ENCODE assay signal across 24 cellular contexts in genomic region chr17:1529863-1530262, GRCh38. TPM values are rescaled to one million over a fixed set of nuclear protein-coding genes. Genes with fewer than 3 reads are reported as not detected.
DNase-seq lines count a peak whose midpoint lies in the region; ATAC-seq, FAIRE-seq and TF ChIP-seq lines count a peak whose summit lies in the region.
"Had no signal": no experiment of that assay in that cellular context is flagged by ENCODE, and none has a peak within 500 bp of the region (broad histone marks: within the 10 kb centered on the region; RNA-seq: fewer than 3 reads in every experiment).

No MANE protein-coding gene starts in this region.

- TF ChIP-seq POLR2A in GM12878 (IDR thresholded peaks at IDR 0.05; ENCODE audit: low read depth, low read length), result no peak

- no peak for DNase-seq in activated CD4-positive, alpha-beta T cell treated with anti-CD3 and anti-CD28 coated beads for 36 hours
- DNase-seq in activated CD4-positive, alpha-beta T cell treated with anti-CD3 and anti-CD28 coated beads, Interleukin-2, amount 50 U/mL, for 1 hour, result no peak
- peak; percentile 17 for DNase-seq in BJ (ENCODE audit: low read depth)
- peak; percentile 17 for DNase-seq in NAMALWA (ENCODE audit: low spot score)
- DNase-seq in GM12878 (ENCODE audit: low read depth, low spot score), result no peak
- DNase-seq in NCI-H2196 treated with DMSO at 0.1 percent for 48 hours (lab: John Stamatoyannopoulos, UW; ENCODE audit: unreplicated experiment), result no peak
- no peak for DNase-seq in NCI-H345 treated with DMSO at 0.1 percent for 48 hours (lab: John Stamatoyannopoulos, UW; ENCODE audit: unreplicated experiment)
- no peak for DNase-seq in stimulated activated CD4-positive, alpha-beta T cell treated with anti-CD3 and anti-CD28 coated beads, Interleukin-15, amount 100 ng/mL, for 24 hours
- DNase-seq: activated CD4-positive, alpha-beta T cell treated with anti-CD3 and anti-CD28 coated beads, Interleukin-2, amount 10 ng/mL, durations not matched to agents 24 days and 14 days; activated CD8-positive, alpha-beta memory T cell treated with anti-CD3 and anti-CD28 coated beads, Interleukin-2, amount 50 U/mL, for 4 hours; activated gamma-delta T cell; Caco-2; cortex of kidney; left ventricle myocardium superior; midbrain; natural killer cell; NCI-H2081; NCI-H524; NK-92 treated with Interleukin-12 subunit alpha and Interleukin-12 subunit beta, amount 100 ng/mL, for 24 hours; T-helper 2 cell; upper lobe of right lung had no signal

- no peaks in the 10 kb centered on the region for H3K27me3 ChIP-seq in BJ (ENCODE audit: control insufficient read depth, insufficient read depth, low read length)
- no peaks in the 10 kb centered on the region for H3K27me3 ChIP-seq in GM12878 (replicated peaks in 1 of 2; ENCODE audit: control insufficient read depth in 2 of 2, insufficient read depth in 2 of 2, low read length in 1 of 2)
- H3K27me3 ChIP-seq: upper lobe of right lung had no signal

- no peaks in the 10 kb centered on the region for H3K9me3 Mint-ChIP-seq in activated CD4-positive, alpha-beta T cell treated with anti-CD3 and anti-CD28 coated beads for 36 hours (ENCODE audit: low read depth)
- H3K9me3 Mint-ChIP-seq: activated CD4-positive, alpha-beta T cell treated with anti-CD3 and anti-CD28 coated beads, Interleukin-2, amount 10 ng/mL, durations not matched to agents 24 days and 14 days; natural killer cell had no signal

- no peak for FAIRE-seq in GM12878 (lab: Jason Lieb, UNC)
- FAIRE-seq: A204.1, GM12892 had no signal

- TF ChIP-seq EP300 in GM12878 (IDR thresholded peaks at IDR 0.05; ENCODE audit: borderline replicate concordance in 1 of 2, control insufficient read depth in 1 of 2, low read depth in 2 of 2, low read length in 2 of 2), result no peak

- H3K9ac ChIP-seq in GM12878 (ENCODE audit: control insufficient read depth, insufficient read depth, low read length), result no peak overlapping the region

- CTCF ChIA-PET in activated CD4-positive, alpha-beta T cell treated with anti-CD3 and anti-CD28 coated beads for 36 hours (lab: Charles Lee), result interaction anchor here (1.8 kb wide), 1 partner anchor 165 kb away, joined by 4 read pairs; no protein-coding TSS in a partner anchor
- CTCF ChIA-PET in BJ (lab: Yijun Ruan, JAX), result interaction anchor here (2.6 kb wide), 1 partner anchor 13 kb away, joined by 7 read pairs; the partner anchor contains the start of gene INPP5K
- CTCF ChIA-PET in GM12878 (lab: Yijun Ruan, JAX), result no interaction called here

- H3K36me3 Mint-ChIP-seq in activated CD4-positive, alpha-beta T cell treated with anti-CD3 and anti-CD28 coated beads for 36 hours (ENCODE audit: low read depth), result peaks cover 16% of the 10 kb centered on the region

- H3K79me2 ChIP-seq in GM12878 (ENCODE audit: control insufficient read depth, insufficient read depth, low read length), result no peaks in the 10 kb centered on the region

- no peaks in the 10 kb centered on the region for H3K9me3 ChIP-seq in GM12878 (replicated peaks; ENCODE audit: control insufficient read depth, insufficient read depth, low read length)
- H3K9me3 ChIP-seq: Caco-2, HAP-1, upper lobe of right lung had no signal

- 48% methylated on average over 2 of the region's 2 CpGs for WGBS in GM12878 (ENCODE audit: insufficient coverage, insufficient replicate concordance, low lambda C conversion rate, missing lambda C conversion rate)

- no peak for TF ChIP-seq RAD21 in GM12878 (IDR thresholded peaks at IDR 0.05; ENCODE audit: insufficient read depth, low read depth, low read length)

- H2AFZ ChIP-seq in GM12878 (ENCODE audit: control insufficient read depth, low read depth, low read length), result no peak overlapping the region

- no peaks in the 10 kb centered on the region for H3K27me3 Mint-ChIP-seq in activated CD4-positive, alpha-beta T cell treated with anti-CD3 and anti-CD28 coated beads for 36 hours
- H3K27me3 Mint-ChIP-seq: activated CD4-positive, alpha-beta T cell treated with anti-CD3 and anti-CD28 coated beads, Interleukin-2, amount 10 ng/mL, durations not matched to agents 24 days and 14 days had no signal

- SMC1A ChIA-PET in GM12878 (lab: Charles Lee; ENCODE audit: uncharacterized antibody, unreplicated experiment), result interaction anchor here (0.6 kb wide), 1 partner anchor 133 kb away, joined by 3 read pairs; no protein-coding TSS in a partner anchor

- intact Hi-C loops in activated CD4-positive, alpha-beta T cell treated with anti-CD3 and anti-CD28 coated beads for 36 hours (cut with DNase I, micrococcal nuclease), result loop anchor here in 1 of 2 experiments (5.0 kb wide), 1 partner anchor 163 kb away; no protein-coding TSS in a partner anchor
- intact Hi-C loops in GM12878 (cut with micrococcal nuclease; ENCODE audit: unreplicated experiment), result no loop called here

- no peak overlapping the region for H3K27ac ChIP-seq in GM12878 (ENCODE audit: control insufficient read depth, insufficient read depth)
- H3K27ac ChIP-seq: upper lobe of right lung had no signal

- H3K4me3 ChIP-seq in BJ (ENCODE audit: low read depth, low read length) (no peak overlapping the region), GM12878 (no peak overlapping the region)
- H3K4me3 ChIP-seq: HAP-1, upper lobe of right lung had no signal

- no TSS peak for BruUV-seq in GM12878 (replicated peaks; lab: Mats Ljungman, UMichigan)

- no peak overlapping the region for H3K4me3 Mint-ChIP-seq in activated CD4-positive, alpha-beta T cell treated with anti-CD3 and anti-CD28 coated beads for 36 hours
- H3K4me3 Mint-ChIP-seq: activated CD4-positive, alpha-beta T cell treated with anti-CD3 and anti-CD28 coated beads, Interleukin-2, amount 10 ng/mL, durations not matched to agents 24 days and 14 days; natural killer cell had no signal

- RAD21 ChIA-PET in GM12878 (lab: Charles Lee; ENCODE audit: unreplicated experiment), result no interaction called here

- peaks cover 13% of the 10 kb centered on the region for H3K4me1 Mint-ChIP-seq in activated CD4-positive, alpha-beta T cell treated with anti-CD3 and anti-CD28 coated beads for 36 hours
- H3K4me1 Mint-ChIP-seq: natural killer cell had no signal

- H3K27ac Mint-ChIP-seq in activated CD4-positive, alpha-beta T cell treated with anti-CD3 and anti-CD28 coated beads for 36 hours, result peak overlapping the region; percentile 80
- H3K27ac Mint-ChIP-seq: activated CD4-positive, alpha-beta T cell treated with anti-CD3 and anti-CD28 coated beads, Interleukin-2, amount 10 ng/mL, durations not matched to agents 24 days and 14 days had no signal

- H4K20me1 ChIP-seq in GM12878 (ENCODE audit: control insufficient read depth, insufficient read depth), result no peaks in the 10 kb centered on the region

- POLR2A ChIA-PET in activated CD4-positive, alpha-beta T cell treated with anti-CD3 and anti-CD28 coated beads for 36 hours (lab: Charles Lee), result no interaction called here
- POLR2A ChIA-PET in BJ (lab: Charles Lee), result no interaction called here
- POLR2A ChIA-PET in GM12878 (lab: Charles Lee), result interaction anchor here (1.2 to 1.5 kb wide), 2 partner anchors 10 to 29 kb away, joined by 4 read pairs; no protein-coding TSS in a partner anchor

- no peak for TF ChIP-seq CTCF in BJ (IDR thresholded peaks at IDR 0.05; ENCODE audit: insufficient read depth, low read depth, low read length)
- TF ChIP-seq CTCF in GM12878 (IDR thresholded peaks at IDR 0.05 in 2 of 3, conservative IDR thresholded peaks at IDR 0.05 in 1 of 3; ENCODE audit: control insufficient read depth in 2 of 3, extremely low read depth in 1 of 3, insufficient read depth in 1 of 3, low read depth in 3 of 3, low read length in 3 of 3), result no peak

- in situ Hi-C loops in GM12878 (cut with MboI), result no loop called here

- H3K36me3 ChIP-seq in BJ (ENCODE audit: control insufficient read depth, insufficient read depth, low read length), result peaks cover 27% of the 10 kb centered on the region
- peaks cover 16 to 22% of the 10 kb centered on the region in 2 experiments; a peak in 3 of 4 replicates for H3K36me3 ChIP-seq in GM12878 (ENCODE audit: control insufficient read depth in 2 of 2, insufficient read depth in 2 of 2, low read length in 1 of 2)

- no peaks in the 10 kb centered on the region for H3K4me1 ChIP-seq in GM12878 (ENCODE audit: control insufficient read depth, insufficient read depth, low read length)
- H3K4me1 ChIP-seq: Caco-2, HAP-1, upper lobe of right lung had no signal

- no peak overlapping the region for H3K4me2 ChIP-seq in GM12878 (ENCODE audit: control insufficient read depth, insufficient read depth)

- no peak for ATAC-seq in activated CD4-positive, alpha-beta T cell treated with anti-CD3 and anti-CD28 coated beads for 36 hours
- peak; percentile 75 for ATAC-seq in GM12878
- ATAC-seq: left ventricle myocardium superior, natural killer cell, upper lobe of right lung had no signal

RNA-seq across cellular contexts. Expression of gene INPP5K, which starts 13.5 kb away (rescaled TPM):
- 10 to 100 TPM; 18.5 to 27.3 TPM for total RNA-seq in activated CD4-positive, alpha-beta T cell treated with anti-CD3 and anti-CD28 coated beads for 36 hours
- polyA plus RNA-seq in BJ (2011; rRNA removed) (43.9 and 45.3 TPM in 2 replicates), GM12878 (2011; rRNA removed) (22.4 and 29.0 TPM in 2 replicates), GM12878 (2014; fragmentation: Illumina TruSeq; extraction: Trizol) (16.3 and 16.4 TPM in 2 replicates), GM12878 (2014; fragmentation: Nextera tagmentation; extraction: Ambion mirVana) (1 to 10 TPM in 1 of 2 experiments, under 1 TPM in 1; 0.58 to 1.5 TPM), GM12878 (2014; rRNA removed) (38.9 and 41.2 TPM in 2 replicates), GM12878 (2016; fragmentation: Nextera tagmentation; extraction: Ambion mirVana) (10 to 100 TPM; 23.6 to 26.7 TPM)
- 42.5 and 50.9 TPM in 2 replicates for polyA minus RNA-seq in BJ (2011; rRNA and poly(A)+ RNA removed)
- total RNA-seq in GM12878 (2013; cell fraction: nucleolus; rRNA removed), result 15.8 and 18.2 TPM in 2 replicates
- total RNA-seq in GM12878 (2014; rRNA removed) (28.9 and 33.9 TPM in 2 replicates), GM12878 (2014; rRNA removed; fragmentation: Illumina TruSeq; extraction: Trizol) (11.1 and 11.7 TPM in 2 replicates), GM12878 (2021) (20.5 and 23.1 TPM in 2 replicates)
- polyA plus RNA-seq in GM12878 (2011; ENCODE audit: low read depth), result 20.9 TPM
- polyA plus RNA-seq in GM12878 (2011; cell fraction: cytosol; rRNA removed), result 25.8 and 27.6 TPM in 2 replicates
- 37.6 and 47.7 TPM in 2 replicates for polyA plus RNA-seq in GM12878 (2011; cell fraction: nucleus; rRNA removed)
- 17.1 and 22.6 TPM in 2 replicates for polyA plus RNA-seq in GM12878 (2012)
- polyA minus RNA-seq in GM12878 (2011; rRNA and poly(A)+ RNA removed), result 34.2 and 37.1 TPM in 2 replicates
- 11.6 and 18.7 TPM in 2 replicates for polyA minus RNA-seq in GM12878 (2011; cell fraction: cytosol; rRNA and poly(A)+ RNA removed)
- 16.7 and 31.7 TPM in 2 replicates for polyA minus RNA-seq in GM12878 (2011; cell fraction: nucleus; rRNA and poly(A)+ RNA removed)

RNA-seq across cellular contexts. Expression of gene PITPNA, which starts 32.7 kb away (rescaled TPM):
- total RNA-seq in activated CD4-positive, alpha-beta T cell treated with anti-CD3 and anti-CD28 coated beads for 36 hours, result 10 to 100 TPM; 43.8 to 44.0 TPM
- 35.8 and 37.2 TPM in 2 replicates for polyA plus RNA-seq in BJ (2011; rRNA removed)
- polyA minus RNA-seq in BJ (2011; rRNA and poly(A)+ RNA removed), result 17.1 and 19.2 TPM in 2 replicates
- total RNA-seq in GM12878 (2013; cell fraction: nucleolus; rRNA removed), result 25.6 and 31.4 TPM in 2 replicates
- 24.6 and 24.8 TPM in 2 replicates for total RNA-seq in GM12878 (2014; rRNA removed)
- total RNA-seq in GM12878 (2014; rRNA removed; fragmentation: Illumina TruSeq; extraction: Trizol), result 19.7 and 21.0 TPM in 2 replicates
- 62.8 and 65.4 TPM in 2 replicates for total RNA-seq in GM12878 (2021)
- 25.9 TPM for polyA plus RNA-seq in GM12878 (2011; ENCODE audit: low read depth)
- 45.6 and 58.4 TPM in 2 replicates for polyA plus RNA-seq in GM12878 (2011; rRNA removed)
- polyA plus RNA-seq in GM12878 (2011; cell fraction: cytosol; rRNA removed), result 38.9 and 40.8 TPM in 2 replicates
- 21.5 and 27.6 TPM in 2 replicates for polyA plus RNA-seq in GM12878 (2011; cell fraction: nucleus; rRNA removed)
- polyA plus RNA-seq in GM12878 (2012), result 27.0 and 28.6 TPM in 2 replicates
- 67.3 and 88.1 TPM in 2 replicates for polyA plus RNA-seq in GM12878 (2014; fragmentation: Illumina TruSeq; extraction: Trizol)
- polyA plus RNA-seq in GM12878 (2014; fragmentation: Nextera tagmentation; extraction: Ambion mirVana), result 10 to 100 TPM; 11.0 to 14.6 TPM
- polyA plus RNA-seq in GM12878 (2014; rRNA removed), result 50.4 and 51.8 TPM in 2 replicates
- 10 to 100 TPM in 1 of 2 experiments, 1 to 10 TPM in 1; 5.2 to 41.7 TPM for polyA plus RNA-seq in GM12878 (2016; fragmentation: Nextera tagmentation; extraction: Ambion mirVana)
- 21.1 and 21.3 TPM in 2 replicates for polyA minus RNA-seq in GM12878 (2011; rRNA and poly(A)+ RNA removed)
- polyA minus RNA-seq in GM12878 (2011; cell fraction: cytosol; rRNA and poly(A)+ RNA removed), result 9.2 and 10.2 TPM in 2 replicates
- 2.1 and 4.8 TPM in 2 replicates for polyA minus RNA-seq in GM12878 (2011; cell fraction: nucleus; rRNA and poly(A)+ RNA removed)

RNA-seq across cellular contexts. Expression of gene MYO1C, which starts 37.4 kb away (rescaled TPM):
- total RNA-seq in activated CD4-positive, alpha-beta T cell treated with anti-CD3 and anti-CD28 coated beads for 36 hours, result 10 to 100 TPM; 21.7 to 24.1 TPM
- polyA plus RNA-seq in BJ (2011; rRNA removed), result 211 and 321 TPM in 2 replicates
- polyA minus RNA-seq in BJ (2011; rRNA and poly(A)+ RNA removed), result 436 and 556 TPM in 2 replicates
- total RNA-seq in GM12878 (2013; cell fraction: nucleolus; rRNA removed), result 95.5 and 115 TPM in 2 replicates
- total RNA-seq in GM12878 (2014; rRNA removed), result 32.4 and 40.4 TPM in 2 replicates
- total RNA-seq in GM12878 (2014; rRNA removed; fragmentation: Illumina TruSeq; extraction: Trizol), result 23.7 and 26.1 TPM in 2 replicates
- total RNA-seq in GM12878 (2021), result 92.0 and 93.4 TPM in 2 replicates
- polyA plus RNA-seq in GM12878 (2011; ENCODE audit: low read depth), result 59.3 TPM
- polyA plus RNA-seq in GM12878 (2011; rRNA removed), result 26.0 and 54.0 TPM in 2 replicates
- polyA plus RNA-seq in GM12878 (2011; cell fraction: cytosol; rRNA removed), result 42.2 and 49.6 TPM in 2 replicates
- 105 and 115 TPM in 2 replicates for polyA plus RNA-seq in GM12878 (2011; cell fraction: nucleus; rRNA removed)
- 58.9 and 78.3 TPM in 2 replicates for polyA plus RNA-seq in GM12878 (2012)
- polyA plus RNA-seq in GM12878 (2014; fragmentation: Illumina TruSeq; extraction: Trizol), result 26.3 and 39.5 TPM in 2 replicates
- polyA plus RNA-seq in GM12878 (2014; fragmentation: Nextera tagmentation; extraction: Ambion mirVana), result 1 to 10 TPM; 1.2 to 3.6 TPM
- 51.1 and 59.3 TPM in 2 replicates for polyA plus RNA-seq in GM12878 (2014; rRNA removed)
- polyA plus RNA-seq in GM12878 (2016; fragmentation: Nextera tagmentation; extraction: Ambion mirVana), result 10 to 100 TPM; 32.1 to 33.6 TPM
- 112 and 124 TPM in 2 replicates for polyA minus RNA-seq in GM12878 (2011; rRNA and poly(A)+ RNA removed)
- polyA minus RNA-seq in GM12878 (2011; cell fraction: cytosol; rRNA and poly(A)+ RNA removed), result 23.8 and 35.1 TPM in 2 replicates
- polyA minus RNA-seq in GM12878 (2011; cell fraction: nucleus; rRNA and poly(A)+ RNA removed), result 52.8 and 76.2 TPM in 2 replicates

Comparison
In these comparisons a context has a peak if more than half of its experiments do, and no peak if none do; other contexts are left out.
1. DNase-seq: peak in BJ (single experiment) and NAMALWA (single experiment); none in activated CD4-positive, alpha-beta T cell treated with anti-CD3 and anti-CD28 coated beads for 36 hours (single experiment), activated CD4-positive, alpha-beta T cell treated with anti-CD3 and anti-CD28 coated beads, Interleukin-2, amount 50 U/mL, for 1 hour (single experiment), GM12878 (single experiment), NCI-H2196 treated with DMSO at 0.1 percent for 48 hours (single experiment), NCI-H345 treated with DMSO at 0.1 percent for 48 hours (single experiment) and stimulated activated CD4-positive, alpha-beta T cell treated with anti-CD3 and anti-CD28 coated beads, Interleukin-15, amount 100 ng/mL, for 24 hours (single experiment).